In genomic region chr7:76037310-76037709, GRCh38 we compare ENCODE assay signal across 15 cellular contexts. TPM values are rescaled to one million over a fixed set of nuclear protein-coding genes. Genes with fewer than 3 reads are reported as not detected.
DNase-seq lines count a peak whose midpoint lies in the region; ATAC-seq and TF ChIP-seq lines count a peak whose summit lies in the region.
"Had no signal": no experiment of that assay in that cellular context is flagged by ENCODE, and none has a peak within 500 bp of the region (broad histone marks: within the 10 kb centered on the region; RNA-seq: fewer than 3 reads in every experiment).

No MANE protein-coding gene starts in this region.

- no peaks in the 10 kb centered on the region for H3K27me3 Mint-ChIP-seq in naive thymus-derived CD4-positive, alpha-beta T cell
- H3K27me3 Mint-ChIP-seq: activated CD8-positive, alpha-beta memory T cell treated with anti-CD3 and anti-CD28 coated beads, Interleukin-2, amount 10 ng/mL, durations not matched to agents 7 days and 5 days; CD4-positive, alpha-beta memory T cell; central memory CD8-positive, alpha-beta T cell had no signal

- no peak overlapping the region for H3K27ac Mint-ChIP-seq in naive thymus-derived CD4-positive, alpha-beta T cell
- H3K27ac Mint-ChIP-seq: activated CD8-positive, alpha-beta memory T cell treated with anti-CD3 and anti-CD28 coated beads, Interleukin-2, amount 10 ng/mL, durations not matched to agents 7 days and 5 days; CD4-positive, alpha-beta memory T cell had no signal

- ATAC-seq in psoas muscle (peak; percentile 92 to 94 (median 94)), HG03439 (IDR thresholded peaks at IDR 0.05; ENCODE audit: unreplicated experiment) (no peak)
- ATAC-seq in naive thymus-derived CD4-positive, alpha-beta T cell: no peak
- ATAC-seq: activated CD8-positive, alpha-beta memory T cell treated with anti-CD3 and anti-CD28 coated beads, Interleukin-2, amount 10 ng/mL, durations not matched to agents 7 days and 5 days had no signal

- 53 to 61% (median 57%) methylated on average over 5 of the region's 5 CpGs for whole genome bisulfite sequencing in psoas muscle, 3 donors

- H3K9me3 Mint-ChIP-seq in naive thymus-derived CD4-positive, alpha-beta T cell: peaks cover 0 to 5% (median 0%) of the 10 kb centered on the region in 11 donors
- H3K9me3 Mint-ChIP-seq: CD4-positive, alpha-beta memory T cell; central memory CD8-positive, alpha-beta T cell had no signal

- peaks cover 0 to 10% (median 0%) of the 10 kb centered on the region in 5 donors for H3K36me3 Mint-ChIP-seq in naive thymus-derived CD4-positive, alpha-beta T cell
- H3K36me3 Mint-ChIP-seq: activated CD8-positive, alpha-beta memory T cell treated with anti-CD3 and anti-CD28 coated beads, Interleukin-2, amount 10 ng/mL, durations not matched to agents 7 days and 5 days; CD4-positive, alpha-beta memory T cell had no signal

- POLR2A ChIA-PET in naive thymus-derived CD4-positive, alpha-beta T cell (lab: Charles Lee): interaction anchor here (1.0 kb wide), 1 partner anchor 10 kb away, joined by 3 read pairs; the partner anchor contains the start of genes MDH2 and STYXL1

- no peak for TF ChIP-seq CTCF in psoas muscle (IDR thresholded peaks at IDR 0.05)

- H3K36me3 ChIP-seq in psoas muscle (ENCODE audit: insufficient read depth in 1 of 2, low read depth in 1 of 2): peaks cover 0 to 17% of the 10 kb centered on the region in 2 donors
- H3K36me3 ChIP-seq in naive thymus-derived CD4-positive, alpha-beta T cell (ENCODE audit: control insufficient read depth in 2 of 3, insufficient read depth in 3 of 3, low read length in 3 of 3): peaks cover 0 to 4% (median 0%) of the 10 kb centered on the region in 3 experiments
- H3K36me3 ChIP-seq: prostate gland had no signal

- H3K4me3 ChIP-seq in psoas muscle: no peak overlapping the region
- H3K4me3 ChIP-seq in naive thymus-derived CD4-positive, alpha-beta T cell (ENCODE audit: low read length): no peak overlapping the region
- H3K4me3 ChIP-seq: prostate gland had no signal

- intact Hi-C loops in psoas muscle (cut with DNase I): no loop called here
- intact Hi-C loops in naive thymus-derived CD4-positive, alpha-beta T cell (cut with micrococcal nuclease): no loop called here

- DNase-seq in EH (ENCODE audit: low read depth) (peak; percentile 94), RPMI7951 (ENCODE audit: low read depth) (peak; percentile 69), fibroblast of the conjunctiva (ENCODE audit: low read depth) (peak; percentile 46), psoas muscle (peak; percentile 75 to 83)
- DNase-seq in activated CD8-positive, alpha-beta memory T cell treated with anti-CD3 and anti-CD28 coated beads, Interleukin-2, amount 50 U/mL, for 48 hours: no peak
- no peak for DNase-seq in stimulated activated CD4-positive, alpha-beta T cell treated with anti-CD3 and anti-CD28 coated beads, Interleukin-15, amount 100 ng/mL, for 24 hours
- no peak for DNase-seq in naive thymus-derived CD4-positive, alpha-beta T cell
- DNase-seq: activated CD8-positive, alpha-beta memory T cell treated with anti-CD3 and anti-CD28 coated beads, Interleukin-2, amount 10 ng/mL, durations not matched to agents 7 days and 5 days; activated naive CD4-positive, alpha-beta T cell treated with Interleukin-2 at 50 U/mL for 16 hours; CD4-positive, alpha-beta memory T cell; stimulated activated naive CD4-positive, alpha-beta T cell; WERI-Rb-1 had no signal

- no peaks in the 10 kb centered on the region for H3K9me3 ChIP-seq in psoas muscle
- no peaks in the 10 kb centered on the region for H3K9me3 ChIP-seq in naive thymus-derived CD4-positive, alpha-beta T cell (ENCODE audit: control insufficient read depth in 2 of 3, low read length in 3 of 3)
- H3K9me3 ChIP-seq: prostate gland had no signal

- peak overlapping the region; percentile 61 for H3K27ac ChIP-seq in psoas muscle
- no peak overlapping the region for H3K27ac ChIP-seq in naive thymus-derived CD4-positive, alpha-beta T cell (ENCODE audit: low read depth, low read length)
- H3K27ac ChIP-seq: prostate gland, WERI-Rb-1 had no signal

- H3K4me3 Mint-ChIP-seq in naive thymus-derived CD4-positive, alpha-beta T cell: no peak overlapping the region
- H3K4me3 Mint-ChIP-seq: activated CD8-positive, alpha-beta memory T cell treated with anti-CD3 and anti-CD28 coated beads, Interleukin-2, amount 10 ng/mL, durations not matched to agents 7 days and 5 days; CD4-positive, alpha-beta memory T cell; central memory CD8-positive, alpha-beta T cell had no signal

- CTCF ChIA-PET in naive thymus-derived CD4-positive, alpha-beta T cell (lab: Charles Lee): no interaction called here

- peaks cover 4 to 23% (median 10%) of the 10 kb centered on the region in 7 donors for H3K4me1 Mint-ChIP-seq in naive thymus-derived CD4-positive, alpha-beta T cell

- H3K27me3 ChIP-seq in psoas muscle (ENCODE audit: insufficient read depth in 3 of 3, low read length in 2 of 3): no peaks in the 10 kb centered on the region
- no peaks in the 10 kb centered on the region for H3K27me3 ChIP-seq in naive thymus-derived CD4-positive, alpha-beta T cell (ENCODE audit: control insufficient read depth in 2 of 2, insufficient read depth in 2 of 2, low read length in 2 of 2)

- peaks cover 11% of the 10 kb centered on the region for H3K4me1 ChIP-seq in psoas muscle
- no peaks in the 10 kb centered on the region for H3K4me1 ChIP-seq in naive thymus-derived CD4-positive, alpha-beta T cell (ENCODE audit: control insufficient read depth in 2 of 2, insufficient read depth in 2 of 2, low read length in 2 of 2)
- H3K4me1 ChIP-seq: prostate gland had no signal

RNA-seq across cellular contexts. Expression of gene STYXL1, which starts 10.5 kb away (rescaled TPM):
- total RNA-seq in RPMI7951 (2014; rRNA removed; shearing (Covaris generic)): 59.4 and 81.9 TPM in 2 replicates
- 10 to 100 TPM in 3 of 4 donors, 1 to 10 TPM in 1; 6.6 to 42.3 (median 14.1) TPM for total RNA-seq in psoas muscle
- polyA plus RNA-seq in psoas muscle: 10 to 100 TPM in 2 of 3 donors, 1 to 10 TPM in 1; 9.5 to 67.5 (median 39.9) TPM
- 10 to 100 TPM; 11.3 to 31.7 (median 20.0) TPM for total RNA-seq in naive thymus-derived CD4-positive, alpha-beta T cell
- polyA plus RNA-seq in naive thymus-derived CD4-positive, alpha-beta T cell: 10 to 100 TPM; 36.7 to 45.5 TPM

RNA-seq across cellular contexts. Expression of gene MDH2, which starts 10.6 kb away (rescaled TPM):
- 84.1 and 97.4 TPM in 2 replicates for total RNA-seq in RPMI7951 (2014; rRNA removed; shearing (Covaris generic))
- total RNA-seq in psoas muscle: 100 to 1,000 TPM; 483 to 621 (median 527) TPM
- polyA plus RNA-seq in psoas muscle: 100 to 1,000 TPM; 385 to 453 (median 396) TPM
- total RNA-seq in naive thymus-derived CD4-positive, alpha-beta T cell: 100 to 1,000 TPM in 1 of 5 experiments, 10 to 100 TPM in 4; 71.7 to 172 (median 74.6) TPM
- 100 to 1,000 TPM; 134 TPM for polyA plus RNA-seq in naive thymus-derived CD4-positive, alpha-beta T cell

RNA-seq across cellular contexts. Expression of gene TMEM120A, which starts 42.9 kb away (rescaled TPM):
- 26.8 and 27.8 TPM in 2 replicates for total RNA-seq in RPMI7951 (2014; rRNA removed; shearing (Covaris generic))
- 100 to 1,000 TPM in 1 of 4 donors, 10 to 100 TPM in 3; 70.1 to 103 (median 87.1) TPM for total RNA-seq in psoas muscle
- polyA plus RNA-seq in psoas muscle: 100 to 1,000 TPM; 106 to 185 (median 107) TPM
- 10 to 100 TPM; 19.1 to 38.6 (median 35.6) TPM for total RNA-seq in naive thymus-derived CD4-positive, alpha-beta T cell
- 10 to 100 TPM; 23.2 to 25.2 TPM for polyA plus RNA-seq in naive thymus-derived CD4-positive, alpha-beta T cell

Comparison
In these comparisons a context has a peak if more than half of its experiments do, and no peak if none do; other contexts are left out.
1. DNase-seq: peak in EH (single experiment), RPMI7951 (single experiment), fibroblast of the conjunctiva (single experiment) and psoas muscle (2 of 2); none in activated CD8-positive, alpha-beta memory T cell treated with anti-CD3 and anti-CD28 coated beads, Interleukin-2, amount 50 U/mL, for 48 hours (single experiment), stimulated activated CD4-positive, alpha-beta T cell treated with anti-CD3 and anti-CD28 coated beads, Interleukin-15, amount 100 ng/mL, for 24 hours (single experiment) and naive thymus-derived CD4-positive, alpha-beta T cell (0 of 9).
2. ATAC-seq: peak in psoas muscle (4 of 4); none in HG03439 (single experiment) and naive thymus-derived CD4-positive, alpha-beta T cell (single experiment).